ENCODE assay signal across 17 cellular contexts in genomic region chr4:73099143-73099542, GRCh38. TPM values are rescaled to one million over a fixed set of nuclear protein-coding genes. Genes with fewer than 3 reads are reported as not detected.
A peak's percentile ranks its signal among the peaks of the same experiment; 100 is the strongest.
DNase-seq lines count a peak whose midpoint lies in the region; ATAC-seq and TF ChIP-seq lines count a peak whose summit lies in the region.
"Had no signal": no experiment of that assay in that cellular context is flagged by ENCODE, and none has a peak within 500 bp of the region (broad histone marks: within the 10 kb centered on the region; RNA-seq: fewer than 3 reads in every experiment).

No MANE protein-coding gene starts in this region.

- POLR2A ChIA-PET in naive thymus-derived CD8-positive, alpha-beta T cell (lab: Charles Lee) = no interaction called here

- H3K36me3 Mint-ChIP-seq in stimulated activated naive CD8-positive, alpha-beta T cell treated with anti-CD3 and anti-CD28 coated beads, Interleukin-15, Interleukin-2, amounts not matched to agents 100 ng/mL and 50 ng/mL, for 24 hours (ENCODE audit: low read depth) = peaks cover 50% of the 10 kb centered on the region
- H3K36me3 Mint-ChIP-seq in activated T-helper 1 cell treated with anti-CD3 and anti-CD28 coated beads, Interleukin-12 subunit alpha, Interleukin-12 subunit beta, Interleukin-2, Interleukin-4 antibody, amounts not matched to agents 30 ng/mL and 10 ng/mL and 1 ng/mL, durations not matched to agents 14 hours and 24 hours and 36 hours (ENCODE audit: low read depth) = peaks cover 28% of the 10 kb centered on the region
- H3K36me3 Mint-ChIP-seq in naive thymus-derived CD8-positive, alpha-beta T cell = peaks cover 4 to 68% (median 9%) of the 10 kb centered on the region in 3 donors
- peaks cover 7% of the 10 kb centered on the region for H3K36me3 Mint-ChIP-seq in natural killer cell

- no peak for ATAC-seq in stimulated activated naive CD8-positive, alpha-beta T cell treated with anti-CD3 and anti-CD28 coated beads, Interleukin-15, Interleukin-2, amounts not matched to agents 100 U/mL and 50 U/mL, for 24 hours
- ATAC-seq in naive thymus-derived CD8-positive, alpha-beta T cell = no peak
- ATAC-seq in natural killer cell = no peak
- ATAC-seq: gastrocnemius medialis had no signal

- H3K27ac Mint-ChIP-seq in stimulated activated naive CD8-positive, alpha-beta T cell treated with anti-CD3 and anti-CD28 coated beads, Interleukin-15, Interleukin-2, amounts not matched to agents 100 ng/mL and 50 ng/mL, for 24 hours = peak overlapping the region; percentile 68
- peak overlapping the region; percentile 48 for H3K27ac Mint-ChIP-seq in activated T-helper 1 cell treated with anti-CD3 and anti-CD28 coated beads, Interleukin-12 subunit alpha, Interleukin-12 subunit beta, Interleukin-2, Interleukin-4 antibody, amounts not matched to agents 30 ng/mL and 10 ng/mL and 1 ng/mL, durations not matched to agents 14 hours and 24 hours and 36 hours
- H3K27ac Mint-ChIP-seq in naive thymus-derived CD8-positive, alpha-beta T cell = peak overlapping the region in 6 of 10 donors; percentile 22 to 92 (median 70)
- peak overlapping the region in 1 of 2 donors; percentile 70 for H3K27ac Mint-ChIP-seq in natural killer cell

- TF ChIP-seq CTCF in natural killer cell (IDR thresholded peaks at IDR 0.05) = no peak

- no peaks in the 10 kb centered on the region for H3K9me3 Mint-ChIP-seq in stimulated activated naive CD8-positive, alpha-beta T cell treated with anti-CD3 and anti-CD28 coated beads, Interleukin-15, Interleukin-2, amounts not matched to agents 100 ng/mL and 50 ng/mL, for 24 hours
- no peaks in the 10 kb centered on the region for H3K9me3 Mint-ChIP-seq in activated T-helper 1 cell treated with anti-CD3 and anti-CD28 coated beads, Interleukin-12 subunit alpha, Interleukin-12 subunit beta, Interleukin-2, Interleukin-4 antibody, amounts not matched to agents 30 ng/mL and 10 ng/mL and 1 ng/mL, durations not matched to agents 14 hours and 24 hours and 36 hours
- H3K9me3 Mint-ChIP-seq in naive thymus-derived CD8-positive, alpha-beta T cell = no peaks in the 10 kb centered on the region
- no peaks in the 10 kb centered on the region for H3K9me3 Mint-ChIP-seq in natural killer cell
- H3K9me3 Mint-ChIP-seq: neural crest cell had no signal

- intact Hi-C loops in activated T-helper 1 cell treated with anti-CD3 and anti-CD28 coated beads, Interleukin-12 subunit alpha, Interleukin-12 subunit beta, Interleukin-2, Interleukin-4 antibody, amounts not matched to agents 30 ng/mL and 10 ng/mL and 1 ng/mL, durations not matched to agents 14 hours and 24 hours and 36 hours (cut with micrococcal nuclease) = no loop called here
- intact Hi-C loops in natural killer cell (cut with micrococcal nuclease) = no loop called here

- DNase-seq in stimulated activated naive CD8-positive, alpha-beta T cell treated with anti-CD3 and anti-CD28 coated beads, Interleukin-15, Interleukin-2, amounts not matched to agents 100 U/mL and 50 U/mL, for 24 hours = no peak
- DNase-seq in activated T-helper 1 cell treated with anti-CD3 and anti-CD28 coated beads, Interleukin-12 subunit alpha, Interleukin-12 subunit beta, Interleukin-2, Interleukin-4 antibody, amounts not matched to agents 30 ng/mL and 10 ng/mL and 1 ng/mL, durations not matched to agents 14 hours and 24 hours and 36 hours (ENCODE audit: low spot score) = no peak
- DNase-seq in naive thymus-derived CD8-positive, alpha-beta T cell = no peak
- DNase-seq in NCI-H345 treated with DMSO at 0.1 percent for 48 hours (lab: John Stamatoyannopoulos, UW; ENCODE audit: unreplicated experiment) (no peak), NCI-H2081 (lab: John Stamatoyannopoulos, UW) (no peak), natural killer cell (no peak)
- DNase-seq: activated CD8-positive, alpha-beta memory T cell treated with anti-CD3 and anti-CD28 coated beads, Interleukin-2, amount 50 U/mL, for 48 hours; BE2C; DMS53; erythroblast; gastrocnemius medialis; NCI-H1417 treated with DMSO at 0.1 percent for 48 hours; NCI-H2171 treated with DMSO at 0.1 percent for 48 hours; stimulated activated naive CD4-positive, alpha-beta T cell treated with Interleukin-2 at 50 U/mL for 16 hours; uterus had no signal

- H3K27me3 Mint-ChIP-seq in stimulated activated naive CD8-positive, alpha-beta T cell treated with anti-CD3 and anti-CD28 coated beads, Interleukin-15, Interleukin-2, amounts not matched to agents 100 ng/mL and 50 ng/mL, for 24 hours = no peaks in the 10 kb centered on the region
- no peaks in the 10 kb centered on the region for H3K27me3 Mint-ChIP-seq in activated T-helper 1 cell treated with anti-CD3 and anti-CD28 coated beads, Interleukin-12 subunit alpha, Interleukin-12 subunit beta, Interleukin-2, Interleukin-4 antibody, amounts not matched to agents 30 ng/mL and 10 ng/mL and 1 ng/mL, durations not matched to agents 14 hours and 24 hours and 36 hours (ENCODE audit: insufficient read depth)
- H3K27me3 Mint-ChIP-seq in naive thymus-derived CD8-positive, alpha-beta T cell = no peaks in the 10 kb centered on the region
- H3K27me3 Mint-ChIP-seq in natural killer cell (ENCODE audit: low read depth in 2 of 2) = no peaks in the 10 kb centered on the region

- no peak overlapping the region for H3K4me3 Mint-ChIP-seq in stimulated activated naive CD8-positive, alpha-beta T cell treated with anti-CD3 and anti-CD28 coated beads, Interleukin-15, Interleukin-2, amounts not matched to agents 100 ng/mL and 50 ng/mL, for 24 hours
- H3K4me3 Mint-ChIP-seq in activated T-helper 1 cell treated with anti-CD3 and anti-CD28 coated beads, Interleukin-12 subunit alpha, Interleukin-12 subunit beta, Interleukin-2, Interleukin-4 antibody, amounts not matched to agents 30 ng/mL and 10 ng/mL and 1 ng/mL, durations not matched to agents 14 hours and 24 hours and 36 hours = no peak overlapping the region
- peak overlapping the region in 1 of 10 donors; percentile 43 for H3K4me3 Mint-ChIP-seq in naive thymus-derived CD8-positive, alpha-beta T cell
- H3K4me3 Mint-ChIP-seq in natural killer cell = no peak overlapping the region
- H3K4me3 Mint-ChIP-seq: neural crest cell had no signal

- peaks cover 5% of the 10 kb centered on the region for H3K4me1 Mint-ChIP-seq in stimulated activated naive CD8-positive, alpha-beta T cell treated with anti-CD3 and anti-CD28 coated beads, Interleukin-15, Interleukin-2, amounts not matched to agents 100 ng/mL and 50 ng/mL, for 24 hours (ENCODE audit: low read depth)
- H3K4me1 Mint-ChIP-seq in activated T-helper 1 cell treated with anti-CD3 and anti-CD28 coated beads, Interleukin-12 subunit alpha, Interleukin-12 subunit beta, Interleukin-2, Interleukin-4 antibody, amounts not matched to agents 30 ng/mL and 10 ng/mL and 1 ng/mL, durations not matched to agents 14 hours and 24 hours and 36 hours (ENCODE audit: low read depth) = peaks cover 15% of the 10 kb centered on the region
- peaks cover 0 to 5% (median 1%) of the 10 kb centered on the region in 4 donors for H3K4me1 Mint-ChIP-seq in naive thymus-derived CD8-positive, alpha-beta T cell
- peaks cover 0 to 5% of the 10 kb centered on the region in 2 donors for H3K4me1 Mint-ChIP-seq in natural killer cell

RNA-seq across cellular contexts. Expression of gene COX18, which starts 29.6 kb away (rescaled TPM):
- 19.9 and 22.2 TPM in 2 replicates for total RNA-seq in activated T-helper 1 cell treated with anti-CD3 and anti-CD28 coated beads, Interleukin-12 subunit alpha, Interleukin-12 subunit beta, Interleukin-2, Interleukin-4 antibody, amounts not matched to agents 30 ng/mL and 10 ng/mL and 1 ng/mL, durations not matched to agents 14 hours and 24 hours and 36 hours
- 10 to 100 TPM; 18.0 to 20.2 TPM for total RNA-seq in naive thymus-derived CD8-positive, alpha-beta T cell
- 1 to 10 TPM; 5.0 to 8.4 (median 6.4) TPM for polyA plus RNA-seq in naive thymus-derived CD8-positive, alpha-beta T cell
- total RNA-seq in natural killer cell = 10 to 100 TPM in 1 of 3 donors, 1 to 10 TPM in 2; 9.6 to 10.3 (median 9.7) TPM
